In the genomic region with DNA sequence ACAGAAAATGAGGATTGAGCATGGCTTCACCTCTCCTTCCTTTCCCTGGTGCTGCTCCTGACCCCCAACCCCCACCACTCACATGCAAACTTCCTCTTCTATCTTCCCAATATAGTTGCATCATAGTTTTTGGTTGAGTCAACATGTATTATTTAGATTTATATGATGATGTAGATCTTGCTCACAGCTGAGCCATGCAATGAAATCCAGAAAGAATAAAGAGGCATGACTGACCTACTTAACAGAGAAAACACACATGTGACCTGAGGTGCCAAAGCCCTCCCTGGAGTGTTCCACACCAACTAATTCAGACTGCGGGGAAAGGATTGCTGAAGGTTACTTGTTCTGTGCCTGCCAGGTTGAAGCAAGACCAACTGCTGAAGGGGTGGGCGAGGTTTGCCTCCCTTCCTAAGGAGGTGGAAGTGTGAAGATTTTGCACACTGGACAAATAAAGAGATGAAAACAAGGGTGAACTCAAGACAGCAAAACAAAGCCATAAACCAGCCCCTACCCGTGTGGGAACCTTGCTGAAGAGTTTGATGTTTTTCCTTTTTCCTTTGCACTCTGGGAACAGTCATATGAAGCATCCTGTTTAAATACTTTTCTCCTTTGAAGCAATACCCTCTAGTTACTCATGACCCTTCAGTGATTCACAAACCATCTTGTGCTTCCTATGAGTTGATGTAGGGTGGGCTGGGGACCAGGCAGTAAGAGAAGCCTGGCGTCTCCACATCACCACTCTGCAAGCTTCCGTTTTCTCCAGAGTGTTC, we compare ENCODE assay signal across 13 cellular contexts.
DNase-seq lines count a peak whose midpoint lies in the region; TF ChIP-seq lines count a peak whose summit lies in the region.
"Had no signal": no experiment of that assay in that cellular context is flagged by ENCODE, and none has a peak within 500 bp of the region (broad histone marks: within the 10 kb centered on the region; RNA-seq: fewer than 3 reads in every experiment).

No MANE protein-coding gene starts in this region.

- H3K4me1 ChIP-seq in neuronal stem cell (ENCODE audit: control insufficient read depth in 2 of 2, insufficient read depth in 1 of 2, low read depth in 1 of 2, low read length in 2 of 2): peaks cover 0 to 17% of the 10 kb centered on the region in 2 donors
- H3K4me1 ChIP-seq: SJCRH30 had no signal

- no peak overlapping the region for H4K91ac ChIP-seq in neuronal stem cell (ENCODE audit: low read depth, low read length, poor library complexity)

- H2AFZ ChIP-seq in neuronal stem cell (ENCODE audit: low read length): no peak overlapping the region

- no peak overlapping the region for H2BK12ac ChIP-seq in neuronal stem cell (ENCODE audit: low read length)

- H2BK120ac ChIP-seq in neuronal stem cell (ENCODE audit: low read depth, low read length): no peak overlapping the region

- H3K4ac ChIP-seq in neuronal stem cell (ENCODE audit: low read length): no peak overlapping the region

- H3K9ac ChIP-seq in neuronal stem cell (ENCODE audit: low read depth, low read length, poor library complexity): no peak overlapping the region

- H4K8ac ChIP-seq in neuronal stem cell (ENCODE audit: low read depth, low read length): no peak overlapping the region

- H3K23ac ChIP-seq in neuronal stem cell (ENCODE audit: low read depth, low read length, poor library complexity): no peak overlapping the region

- H3K27me3 ChIP-seq in neuronal stem cell (ENCODE audit: control insufficient read depth in 3 of 3, insufficient read depth in 3 of 3, low read depth in 1 of 3, low read length in 3 of 3): no peaks in the 10 kb centered on the region
- H3K27me3 ChIP-seq: SJCRH30 had no signal

- H3K4me3 ChIP-seq in cardiac fibroblast (replicated peaks in 1 of 2; ENCODE audit: low read depth in 2 of 2, low read length in 2 of 2): no peak overlapping the region
- no peak overlapping the region for H3K4me3 ChIP-seq in neuronal stem cell (ENCODE audit: low read length in 2 of 2)
- H3K4me3 ChIP-seq: SJCRH30 had no signal

- H3K79me1 ChIP-seq in neuronal stem cell (ENCODE audit: low read depth, low read length): no peaks in the 10 kb centered on the region

- no peak overlapping the region for H3K14ac ChIP-seq in neuronal stem cell (ENCODE audit: low read length)

- H2BK15ac ChIP-seq in neuronal stem cell (ENCODE audit: low read length): peak overlapping the region; percentile 50

- no peaks in the 10 kb centered on the region for H3K9me3 ChIP-seq in neuronal stem cell (replicated peaks in 1 of 2; ENCODE audit: control insufficient read depth in 2 of 2, insufficient read depth in 1 of 2, low read depth in 1 of 2, low read length in 2 of 2)
- H3K9me3 ChIP-seq: SJCRH30 had no signal

- TF ChIP-seq CTCF in cardiac fibroblast (IDR thresholded peaks at IDR 0.05; ENCODE audit: low read depth, low read length): no peak

- in situ Hi-C loops in Caki2 (cut with HindIII; ENCODE audit: low pct_unique_long_range_greater_than_20kb, low sequenced_read_pairs): no loop called here

- no peak overlapping the region for H3K4me2 ChIP-seq in neuronal stem cell (ENCODE audit: insufficient read depth, low read length, poor library complexity, severe bottlenecking)

- DNase-seq in Caki2 (ENCODE audit: low read depth) (peak; percentile 14), NCI-H460 (ENCODE audit: extremely low read depth, low read depth) (peak; percentile 49), cardiac fibroblast (ENCODE audit: low read depth in 2 of 2) (peak; percentile 62 to 96), neuronal stem cell (ENCODE audit: low spot score) (no peak), midbrain (lab: John Stamatoyannopoulos, UW) (no peak), NCI-H2107 treated with DMSO at 0.1 percent for 48 hours (lab: John Stamatoyannopoulos, UW; ENCODE audit: unreplicated experiment) (no peak), GM19238 (ENCODE audit: insufficient read length, low spot score) (no peak)
- no peak for DNase-seq in activated naive CD4-positive, alpha-beta T cell treated with Interleukin-2 at 50 U/mL for 16 hours
- DNase-seq: activated CD8-positive, alpha-beta memory T cell treated with anti-CD3 and anti-CD28 coated beads for 24 hours; cerebellar nuclear complex; right cardiac atrium; SJCRH30; stimulated activated naive CD8-positive, alpha-beta T cell treated with anti-CD3 and anti-CD28 coated beads, Interleukin-15, Interleukin-2, amounts not matched to agents 100 U/mL and 50 U/mL, for 24 hours had no signal

- H3K36me3 ChIP-seq in neuronal stem cell (replicated peaks in 1 of 2; ENCODE audit: control insufficient read depth in 2 of 2, insufficient read depth in 2 of 2, low read length in 2 of 2): no peaks in the 10 kb centered on the region
- H3K36me3 ChIP-seq: SJCRH30 had no signal

- H2AK5ac ChIP-seq in neuronal stem cell (ENCODE audit: low read depth, low read length): peak overlapping the region; percentile 43

- no peak overlapping the region for H2BK5ac ChIP-seq in neuronal stem cell (ENCODE audit: low read length)

- no CpG with 5 or more reads among the region's 5 CpGs for WGBS in neuronal stem cell (ENCODE audit: extremely low coverage in 2 of 2, insufficient read length in 2 of 2, insufficient replicate concordance in 1 of 2), 2 donors

- H3K27ac ChIP-seq in neuronal stem cell (replicated peaks; ENCODE audit: low read length): no peak overlapping the region
- H3K27ac ChIP-seq: SJCRH30 had no signal

- H3K18ac ChIP-seq in neuronal stem cell (ENCODE audit: low read length): peak overlapping the region; percentile 55

Comparison
In these comparisons a context has a peak if more than half of its experiments do, and no peak if none do; other contexts are left out.
1. DNase-seq: peak in Caki2 (single experiment), NCI-H460 (single experiment) and cardiac fibroblast (2 of 2); none in neuronal stem cell (single experiment), activated naive CD4-positive, alpha-beta T cell treated with Interleukin-2 at 50 U/mL for 16 hours (single experiment), midbrain (single experiment), NCI-H2107 treated with DMSO at 0.1 percent for 48 hours (single experiment) and GM19238 (single experiment).